Comparison of ENCODE assay signal across 15 cellular contexts in the genomic region with DNA sequence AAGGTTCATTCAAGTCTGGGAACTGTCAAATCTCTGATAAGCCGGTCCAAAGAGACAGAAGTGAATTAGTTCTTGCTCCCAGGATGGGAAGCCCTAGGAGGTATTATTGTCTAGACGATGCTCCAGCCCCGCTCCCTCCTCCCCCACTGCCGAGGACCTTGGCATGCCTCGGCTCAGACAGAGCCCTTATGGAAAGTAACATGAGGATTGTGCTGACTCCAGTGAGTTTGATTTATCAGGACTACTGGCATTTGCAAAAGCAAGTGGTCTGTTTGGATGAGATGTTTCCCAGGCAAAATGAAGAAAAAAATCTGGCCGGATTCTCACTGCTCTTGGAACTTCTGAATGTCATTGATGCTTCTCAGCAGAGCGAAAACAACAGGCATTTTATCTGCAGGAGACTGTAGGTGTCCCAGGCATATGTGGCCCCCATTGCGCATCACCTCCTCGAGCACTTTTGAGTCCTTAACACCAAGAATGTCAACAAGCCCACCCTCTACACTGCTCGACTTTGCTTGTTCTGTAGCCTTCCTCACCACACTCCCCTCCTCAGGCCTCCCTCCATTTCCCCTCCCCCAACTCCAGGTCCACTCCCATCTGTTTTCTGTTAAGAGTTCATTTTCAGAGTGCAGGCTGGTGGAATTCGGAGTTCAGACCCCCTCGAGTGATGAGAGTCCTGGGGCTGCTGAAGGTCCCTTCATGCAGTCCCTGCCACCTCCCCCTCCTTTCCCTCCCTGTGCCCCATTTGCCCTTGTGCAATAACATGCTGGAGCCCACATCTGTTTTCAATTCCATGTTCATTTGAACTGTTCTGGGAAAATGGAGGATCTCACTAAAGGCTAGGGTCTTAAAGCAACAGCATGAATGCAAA.
DNase-seq lines count a peak whose midpoint lies in the region; ATAC-seq and TF ChIP-seq lines count a peak whose summit lies in the region.
"Had no signal": no experiment of that assay in that cellular context is flagged by ENCODE, and none has a peak within 500 bp of the region (broad histone marks: within the 10 kb centered on the region; RNA-seq: fewer than 3 reads in every experiment).

No MANE protein-coding gene starts in this region.

- TF ChIP-seq CTCF in SK-N-SH (IDR thresholded peaks at IDR 0.05) (no peak), omental fat pad (IDR thresholded peaks at IDR 0.05) (no peak)

- H3K9me3 ChIP-seq in SK-N-SH, result no peaks in the 10 kb centered on the region
- H3K9me3 ChIP-seq: A549 had no signal

- TF ChIP-seq RAD21 in SK-N-SH (IDR thresholded peaks at IDR 0.05; ENCODE audit: low read length), result peak; percentile 30

- CTCF ChIA-PET in SK-N-SH (lab: Yijun Ruan, JAX), result interaction anchor here (1.0 to 1.9 kb wide), 4 partner anchors 9 to 384 kb away, joined by 4 to 6 read pairs (median 5); no protein-coding TSS in a partner anchor

- no peak overlapping the region for H3K4me3 Mint-ChIP-seq in natural killer cell treated with Interleukin-12 subunit alpha and Interleukin-12 subunit beta and Interleukin-15 and Interleukin-18, amount 100 ng/mL, for 72 hours
- H3K4me3 Mint-ChIP-seq: activated CD8-positive, alpha-beta T cell treated with anti-CD3 and anti-CD28 coated beads for 36 hours had no signal

- no peak overlapping the region for H3K27ac ChIP-seq in ACC112 (ENCODE audit: low read depth, low read length)
- peak overlapping the region; percentile 73 to 100; a peak in 3 of 4 replicates for H3K27ac ChIP-seq in SK-N-SH (ENCODE audit: low read depth in 2 of 2, low read length in 1 of 2)
- H3K27ac ChIP-seq: A549 had no signal

- no peak overlapping the region for H3K9ac ChIP-seq in SK-N-SH

- H3K36me3 Mint-ChIP-seq in natural killer cell treated with Interleukin-12 subunit alpha and Interleukin-12 subunit beta and Interleukin-15 and Interleukin-18, amount 100 ng/mL, for 72 hours, result no peaks in the 10 kb centered on the region

- no peaks in the 10 kb centered on the region for H3K9me2 ChIP-seq in SK-N-SH

- no peaks in the 10 kb centered on the region for H3F3A ChIP-seq in SK-N-SH (replicated peaks; ENCODE audit: insufficient read depth)

- WGBS in SK-N-SH (ENCODE audit: low lambda C conversion rate), result 17% methylated on average over 12 of the region's 12 CpGs

- H3K36me3 ChIP-seq in ACC112 (ENCODE audit: insufficient read depth, low read length), result no peaks in the 10 kb centered on the region
- H3K36me3 ChIP-seq in SK-N-SH (replicated peaks in 1 of 2; ENCODE audit: control insufficient read depth in 1 of 2, insufficient read depth in 2 of 2, low read length in 1 of 2), result no peaks in the 10 kb centered on the region

- H3K27me3 ChIP-seq in ACC112 (ENCODE audit: insufficient read depth, low read length), result no peaks in the 10 kb centered on the region
- no peaks in the 10 kb centered on the region for H3K27me3 ChIP-seq in SK-N-SH (ENCODE audit: insufficient read depth)

- peak; percentile 27 for ATAC-seq in omental fat pad (ENCODE audit: low FRiP score)
- ATAC-seq in HG02981 (IDR thresholded peaks at IDR 0.05; ENCODE audit: unreplicated experiment), result no peak
- no peak for ATAC-seq in natural killer cell treated with Interleukin-12 subunit alpha and Interleukin-12 subunit beta and Interleukin-15 and Interleukin-18, amount 100 ng/mL, for 72 hours
- no peak for ATAC-seq in GM19328 (IDR thresholded peaks at IDR 0.05; ENCODE audit: unreplicated experiment)
- ATAC-seq: A549; activated CD8-positive, alpha-beta T cell treated with anti-CD3 and anti-CD28 coated beads for 36 hours had no signal

- peaks cover 15% of the 10 kb centered on the region for H3K4me1 ChIP-seq in ACC112 (ENCODE audit: control insufficient read depth, insufficient read depth, low read length, unreplicated experiment)
- peaks cover 0 to 28% of the 10 kb centered on the region in 2 experiments; a peak in 2 of 4 replicates for H3K4me1 ChIP-seq in SK-N-SH (ENCODE audit: control insufficient read depth in 1 of 2, insufficient read depth in 2 of 2, low read depth in 1 of 2, low read length in 1 of 2)
- H3K4me1 ChIP-seq: A549 had no signal

- peak in 1 of 2 experiments; percentile 77; a peak in 2 of 4 replicates for TF ChIP-seq EP300 in SK-N-SH (IDR thresholded peaks at IDR 0.05; ENCODE audit: borderline replicate concordance in 1 of 2, low read depth in 1 of 2, low read length in 1 of 2)

- peak overlapping the region; percentile 24 for H2AFZ ChIP-seq in ACC112 (ENCODE audit: low read length, unreplicated experiment)
- H2AFZ ChIP-seq in SK-N-SH (ENCODE audit: low read depth), result no peak overlapping the region

- H3K4me3 ChIP-seq in ACC112 (ENCODE audit: low read depth, low read length) (no peak overlapping the region), SK-N-SH (ENCODE audit: low read depth in 2 of 2, low read length in 1 of 2) (peak overlapping the region in 1 of 2 experiments; percentile 14; a peak in 1 of 4 replicates)
- H3K4me3 ChIP-seq: A549 had no signal

- no peaks in the 10 kb centered on the region for H3K79me2 ChIP-seq in ACC112 (ENCODE audit: control insufficient read depth, insufficient read depth, low read length, unreplicated experiment)
- no peaks in the 10 kb centered on the region for H3K79me2 ChIP-seq in SK-N-SH (ENCODE audit: insufficient read depth)

- H3K9me3 Mint-ChIP-seq in natural killer cell treated with Interleukin-12 subunit alpha and Interleukin-12 subunit beta and Interleukin-15 and Interleukin-18, amount 100 ng/mL, for 72 hours, result no peaks in the 10 kb centered on the region
- H3K9me3 Mint-ChIP-seq: activated CD8-positive, alpha-beta T cell treated with anti-CD3 and anti-CD28 coated beads for 36 hours had no signal

- H4K20me1 ChIP-seq in SK-N-SH (ENCODE audit: insufficient read depth), result no peaks in the 10 kb centered on the region

- H3K4me1 Mint-ChIP-seq in natural killer cell treated with Interleukin-12 subunit alpha and Interleukin-12 subunit beta and Interleukin-15 and Interleukin-18, amount 100 ng/mL, for 72 hours (ENCODE audit: low read depth in 2 of 2), result no peaks in the 10 kb centered on the region

- peak overlapping the region; percentile 27 for H3K4me2 ChIP-seq in SK-N-SH
- H3K4me2 ChIP-seq: A549 had no signal

- H3K27ac Mint-ChIP-seq in natural killer cell treated with Interleukin-12 subunit alpha and Interleukin-12 subunit beta and Interleukin-15 and Interleukin-18, amount 100 ng/mL, for 72 hours, result no peak overlapping the region
- H3K27ac Mint-ChIP-seq: activated CD8-positive, alpha-beta T cell treated with anti-CD3 and anti-CD28 coated beads for 36 hours had no signal

- H3K27me3 Mint-ChIP-seq in natural killer cell treated with Interleukin-12 subunit alpha and Interleukin-12 subunit beta and Interleukin-15 and Interleukin-18, amount 100 ng/mL, for 72 hours, result no peaks in the 10 kb centered on the region
- H3K27me3 Mint-ChIP-seq: activated CD8-positive, alpha-beta T cell treated with anti-CD3 and anti-CD28 coated beads for 36 hours had no signal

- DNase-seq in SK-N-SH (peak; percentile 65), fibroblast of the conjunctiva (ENCODE audit: low read depth) (peak; percentile 76), omental fat pad (ENCODE audit: low spot score) (no peak), AG08396 (ENCODE audit: low spot score) (no peak)
- DNase-seq in natural killer cell treated with Interleukin-12 subunit alpha and Interleukin-12 subunit beta and Interleukin-15 and Interleukin-18, amount 100 ng/mL, for 72 hours (ENCODE audit: low spot score), result no peak
- DNase-seq: activated CD8-positive, alpha-beta T cell treated with anti-CD3 and anti-CD28 coated beads for 36 hours; activated gamma-delta T cell; Calu3; KG1; NCI-H187; NCI-H774 had no signal

- POLR2A ChIA-PET in SK-N-SH (lab: Yijun Ruan, JAX), result interaction anchor here (1.2 kb wide), 1 partner anchor 383 kb away, joined by 3 read pairs; no protein-coding TSS in a partner anchor

TF ChIP-seq in SK-N-SH, 30 proteins besides CTCF, POLR2A, EP300 and RAD21 (continues in another document):
- TF ChIP-seq FOXJ3 (CRISPR knock-in tag; IDR thresholded peaks at IDR 0.05), result no peak
- TF ChIP-seq CHD2 (IDR thresholded peaks at IDR 0.05; ENCODE audit: low read length, partially characterized antibody), result peak; percentile 73
- TF ChIP-seq TCF12 (IDR thresholded peaks at IDR 0.05), result peak; percentile 89
- TF ChIP-seq RCOR1 (IDR thresholded peaks at IDR 0.05; ENCODE audit: low read length), result peak; percentile 52
- TF ChIP-seq NRF1 (IDR thresholded peaks at IDR 0.05; ENCODE audit: low read depth, low read length), result no peak
- no peak for TF ChIP-seq JUND (IDR thresholded peaks at IDR 0.05)
- peak; percentile 36; the same call in 1 of the 2 replicates for TF ChIP-seq MXI1 (IDR thresholded peaks at IDR 0.05; ENCODE audit: low read depth, low read length)
- no peak for TF ChIP-seq EZH2phosphoT487 (IDR thresholded peaks at IDR 0.05; ENCODE audit: borderline replicate concordance, low read depth)
- TF ChIP-seq USF1 (IDR thresholded peaks at IDR 0.05; ENCODE audit: borderline replicate concordance, low read depth), result no peak
- peak; percentile 8; the same call in 1 of the 2 replicates for TF ChIP-seq SMC3 (IDR thresholded peaks at IDR 0.05; ENCODE audit: low read depth, low read length)

Comparison
In these comparisons a context has a peak if more than half of its experiments do, and no peak if none do; other contexts are left out.
1. DNase-seq: peak in SK-N-SH (single experiment) and fibroblast of the conjunctiva (single experiment); none in omental fat pad (single experiment), natural killer cell treated with Interleukin-12 subunit alpha and Interleukin-12 subunit beta and Interleukin-15 and Interleukin-18, amount 100 ng/mL, for 72 hours (single experiment) and AG08396 (single experiment).